In the genomic region with DNA sequence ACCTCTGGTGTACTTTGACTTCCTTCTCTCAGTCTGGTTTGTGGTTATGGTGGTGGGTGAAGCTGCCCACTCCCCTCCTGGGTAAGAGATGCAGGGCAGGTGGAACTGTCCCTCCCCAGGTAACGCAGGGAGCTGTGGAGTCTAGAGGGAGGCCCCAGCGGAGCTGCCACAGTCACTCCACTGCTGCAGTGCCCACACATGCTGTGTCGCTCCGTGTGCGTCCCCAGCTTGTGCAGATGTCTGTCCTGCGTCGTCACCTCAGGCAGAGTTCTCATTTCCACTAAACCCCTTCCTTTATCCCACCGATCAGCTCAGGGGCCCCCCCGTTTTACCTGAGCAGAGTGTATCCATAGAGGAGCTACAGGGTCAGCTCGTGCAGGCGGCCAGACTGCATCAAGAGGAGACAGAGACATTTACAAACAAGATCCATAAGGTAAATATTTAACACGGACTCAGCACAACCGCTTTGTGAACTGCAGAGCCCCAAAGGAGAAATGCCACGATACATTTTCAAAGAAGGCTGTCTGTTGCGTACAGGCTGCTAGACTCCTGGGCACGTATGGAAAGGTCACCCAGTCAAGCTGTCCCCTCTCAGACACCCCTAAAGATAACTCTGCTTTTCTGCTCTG, we compare ENCODE assay signal across 16 cellular contexts.
"Had no signal": no experiment of that assay in that cellular context is flagged by ENCODE, and none has a peak within 500 bp of the region (broad histone marks: within the 10 kb centered on the region; RNA-seq: fewer than 3 reads in every experiment).

No MANE protein-coding gene starts in this region.

- H3K36me3 Mint-ChIP-seq: activated CD4-positive, alpha-beta memory T cell treated with anti-CD3 and anti-CD28 coated beads for 36 hours had no signal

- H3K4me1 ChIP-seq: breast epithelium had no signal

- H3K4me3 Mint-ChIP-seq: activated CD4-positive, alpha-beta memory T cell treated with anti-CD3 and anti-CD28 coated beads for 36 hours; nephron progenitor cell; T-helper 2 cell treated with Interferon-gamma antibody and Interleukin-4, amounts not matched to agents 5 μg/mL and 100 μg/mL, for 36 hours had no signal

- ATAC-seq: left lobe of liver had no signal

- H3K9me3 ChIP-seq: breast epithelium, esophagus muscularis mucosa, ovary, tibial nerve had no signal

- DNase-seq: activated CD4-positive, alpha-beta memory T cell treated with anti-CD3 and anti-CD28 coated beads for 36 hours; activated CD4-positive, CD25-positive, alpha-beta regulatory T cell treated with anti-CD3 and anti-CD28 coated beads, Interleukin-2, amount 50 U/mL, for 72 hours; activated CD8-positive, alpha-beta memory T cell treated with anti-CD3 and anti-CD28 coated beads, Interleukin-2, amount 50 U/mL, for 48 hours; aorta; foreskin fibroblast; mammary epithelial cell; nephron progenitor cell; ovary; retina; SW 1271 had no signal

- H3K27ac ChIP-seq: breast epithelium, ovary, tibial nerve had no signal

- H3K27me3 ChIP-seq: breast epithelium, esophagus muscularis mucosa, ovary, tibial nerve had no signal

- H3K27me3 Mint-ChIP-seq: activated CD4-positive, alpha-beta memory T cell treated with anti-CD3 and anti-CD28 coated beads for 36 hours had no signal

- H3K4me2 ChIP-seq: smooth muscle cell had no signal

- H3K36me3 ChIP-seq: breast epithelium, ovary, tibial nerve had no signal

- H3K4me3 ChIP-seq: breast epithelium, esophagus muscularis mucosa, ovary, smooth muscle cell, tibial nerve had no signal

- H3K9me3 Mint-ChIP-seq: activated CD4-positive, alpha-beta memory T cell treated with anti-CD3 and anti-CD28 coated beads for 36 hours; nephron progenitor cell; T-helper 2 cell treated with Interferon-gamma antibody and Interleukin-4, amounts not matched to agents 5 μg/mL and 100 μg/mL, for 36 hours had no signal

- H3K27ac Mint-ChIP-seq: activated CD4-positive, alpha-beta memory T cell treated with anti-CD3 and anti-CD28 coated beads for 36 hours; T-helper 2 cell treated with Interferon-gamma antibody and Interleukin-4, amounts not matched to agents 5 μg/mL and 100 μg/mL, for 36 hours had no signal
